Comparison of ENCODE assay signal across 8 cellular contexts in genomic region chr17:43907425-43907981, GRCh38. TPM values are rescaled to one million over a fixed set of nuclear protein-coding genes. Genes with fewer than 3 reads are reported as not detected.
DNase-seq lines count a peak whose midpoint lies in the region; ATAC-seq and TF ChIP-seq lines count a peak whose summit lies in the region.

TSS of gene MPP2 (minus strand) at chr17:43907536. CDS start at chr17:43904460, 3,076 bp downstream.

- TF ChIP-seq CTCF in Calu3 (IDR thresholded peaks at IDR 0.05; ENCODE audit: unreplicated experiment): peak; percentile 34
- TF ChIP-seq CTCF in MCF 10A (IDR thresholded peaks at IDR 0.05; ENCODE audit: unreplicated experiment): no peak

- CTCF ChIA-PET in Calu3 (lab: Charles Lee): interaction anchor here (1.0 to 3.3 kb wide), 3 partner anchors 28 to 135 kb away, joined by 3 to 24 read pairs (median 7); no protein-coding TSS in a partner anchor
- CTCF ChIA-PET in MCF 10A (lab: Yijun Ruan, JAX): interaction anchor here (7.7 kb wide), 1 partner anchor 29 kb away, joined by 39 read pairs; no protein-coding TSS in a partner anchor

- no TSS peak for BruUV-seq in Calu3 (replicated peaks; lab: Mats Ljungman, UMichigan)
- no TSS peak for BruUV-seq in MCF 10A (replicated peaks; lab: Mats Ljungman, UMichigan)

- H3K36me3 Mint-ChIP-seq in Calu3 (ENCODE audit: insufficient read depth, unreplicated experiment) (peaks cover 16% of the 10 kb centered on the region), MCF 10A (ENCODE audit: insufficient read depth, unreplicated experiment) (no peaks in the 10 kb centered on the region)

- peak within 1 kb of the TSS; percentile 53 for H3K4me3 ChIP-seq in iPS-11a (ENCODE audit: low read depth, low read length)

- H3K9me3 Mint-ChIP-seq in Calu3 (ENCODE audit: low read depth, unreplicated experiment) (no peaks in the 10 kb centered on the region), MCF 10A (ENCODE audit: unreplicated experiment) (no peaks in the 10 kb centered on the region)

- H3K27ac Mint-ChIP-seq in Calu3 (ENCODE audit: unreplicated experiment) (no peak within 1 kb of the TSS), MCF 10A (ENCODE audit: low read depth, unreplicated experiment) (no peak within 1 kb of the TSS)

- intact Hi-C loops in Calu3 (cut with micrococcal nuclease; ENCODE audit: unreplicated experiment) (no loop called here), MCF 10A (cut with micrococcal nuclease) (no loop called here), sciatic nerve (cut with DNase I) (no loop called here)

- POLR2A ChIA-PET in MCF 10A (lab: Yijun Ruan, JAX): no interaction called here

- ATAC-seq in sciatic nerve (peak; percentile 82), GM18867 (IDR thresholded peaks at IDR 0.05; ENCODE audit: unreplicated experiment) (no peak)

- peaks cover 73% of the 10 kb centered on the region for H3K27me3 Mint-ChIP-seq in Calu3 (ENCODE audit: unreplicated experiment)
- peaks cover 27% of the 10 kb centered on the region for H3K27me3 Mint-ChIP-seq in MCF 10A (ENCODE audit: insufficient read depth, unreplicated experiment)

- H3K4me3 Mint-ChIP-seq in Calu3 (ENCODE audit: low read depth, unreplicated experiment) (peak within 1 kb of the TSS; percentile 50), MCF 10A (ENCODE audit: unreplicated experiment) (no peak within 1 kb of the TSS)

- peak; percentile 57 for DNase-seq in Calu3
- peak; percentile 17 for DNase-seq in MV-4-11 (lab: John Stamatoyannopoulos, UW)
- peak; percentile 74 for DNase-seq in UCSD-AML1 (lab: John Stamatoyannopoulos, UW; ENCODE audit: unreplicated experiment)
- peak; percentile 20 for DNase-seq in MCF 10A (ENCODE audit: unreplicated experiment)
- peak; percentile 85 for DNase-seq in sciatic nerve (ENCODE audit: low spot score)
- DNase-seq in HPDE6-E6E7 (ENCODE audit: extremely low spot score): no peak

- H3K4me1 Mint-ChIP-seq in Calu3 (ENCODE audit: low read depth, unreplicated experiment): peaks cover 14% of the 10 kb centered on the region
- no peaks in the 10 kb centered on the region for H3K4me1 Mint-ChIP-seq in MCF 10A (ENCODE audit: insufficient read depth, unreplicated experiment)

RNA-seq across cellular contexts. Expression of gene MPP2, which starts in this region (rescaled TPM):
- total RNA-seq in Calu3 (2022): 5.5 and 6.7 TPM in 2 replicates
- total RNA-seq in MCF 10A (2022): not detected in 2 replicates
- total RNA-seq in sciatic nerve: 4.6 TPM

Comparison
In these comparisons a context has a peak if more than half of its experiments do, and no peak if none do; other contexts are left out.
1. Peak in DNase-seq in MCF 10A; RNA of the gene not detected or under 1 TPM.